ENCODE assay signal across 8 cellular contexts in genomic region chr4:83455300-83456183, GRCh38. TPM values are rescaled to one million over a fixed set of nuclear protein-coding genes. Genes with fewer than 3 reads are reported as not detected.
A peak's percentile ranks its signal among the peaks of the same experiment; 100 is the strongest.
DNase-seq lines count a peak whose midpoint lies in the region; ATAC-seq lines count a peak whose summit lies in the region.

Gene HELQ, minus strand, starts transcription at chr4:83455823. Its CDS starts 130 bp downstream, at chr4:83455693.
Gene MRPS18C, plus strand, starts transcription at chr4:83456058. Its CDS starts 20 bp downstream, at chr4:83456078.

- H3K4me3 ChIP-seq in CD4-positive, CD25-positive, alpha-beta regulatory T cell (ENCODE audit: low read depth, low read length): peak within 1 kb of the TSS; percentile 93

- peak within 1 kb of the TSS; percentile 100 for H3K27ac Mint-ChIP-seq in CD4-positive, CD25-positive, alpha-beta regulatory T cell

- no peaks in the 10 kb centered on the region for H3K27me3 ChIP-seq in CD4-positive, CD25-positive, alpha-beta regulatory T cell (ENCODE audit: control insufficient read depth, insufficient read depth, low read length)

- peaks cover 38 to 72% (median 54%) of the 10 kb centered on the region in 4 donors for H3K4me1 Mint-ChIP-seq in CD4-positive, CD25-positive, alpha-beta regulatory T cell

- peak within 1 kb of the TSS; percentile 99 for H3K27ac ChIP-seq in CD4-positive, CD25-positive, alpha-beta regulatory T cell (ENCODE audit: insufficient read depth, low read length, poor library complexity, severe bottlenecking)

- H3K4me1 ChIP-seq in CD4-positive, CD25-positive, alpha-beta regulatory T cell (ENCODE audit: control insufficient read depth, insufficient read depth, low read length, poor library complexity, severe bottlenecking): peaks cover 32% of the 10 kb centered on the region

- H3K27me3 Mint-ChIP-seq in CD4-positive, CD25-positive, alpha-beta regulatory T cell: no peaks in the 10 kb centered on the region

- H3K36me3 Mint-ChIP-seq in CD4-positive, CD25-positive, alpha-beta regulatory T cell: peaks cover 37% of the 10 kb centered on the region

- H3K36me3 ChIP-seq in CD4-positive, CD25-positive, alpha-beta regulatory T cell (ENCODE audit: control insufficient read depth, insufficient read depth, low read length): peaks cover 46% of the 10 kb centered on the region

- H3K9me3 ChIP-seq in CD4-positive, CD25-positive, alpha-beta regulatory T cell (ENCODE audit: control insufficient read depth in 2 of 2, low read length in 2 of 2): no peaks in the 10 kb centered on the region

- DNase-seq in CD4-positive, CD25-positive, alpha-beta regulatory T cell: peak; percentile 95 to 99 (median 97)
- DNase-seq in NCI-H748 treated with DMSO at 0.1 percent for 48 hours (lab: John Stamatoyannopoulos, UW): peak; percentile 89
- DNase-seq in activated CD4-positive, alpha-beta T cell treated with anti-CD3 and anti-CD28 coated beads, Interleukin-2, amount 50 U/mL, for 24 hours (ENCODE audit: low read depth in 1 of 2, low spot score in 1 of 2): peak; percentile 82 to 96
- DNase-seq in dedifferentiated amniotic fluid mesenchymal stem cell (ENCODE audit: extremely low spot score): peak; percentile 99
- peak; percentile 97 for DNase-seq in left lobe of liver (ENCODE audit: low spot score)
- DNase-seq in stimulated activated CD4-positive, alpha-beta T cell treated with anti-CD3 and anti-CD28 coated beads, Interleukin-2, amount 100 ng/mL, for 4 hours (ENCODE audit: low read depth): peak; percentile 94

- peak; percentile 91 to 93 for ATAC-seq in CD4-positive, CD25-positive, alpha-beta regulatory T cell (ENCODE audit: low read depth in 2 of 2)
- peak; percentile 96 for ATAC-seq in GM19395 (IDR thresholded peaks at IDR 0.05; ENCODE audit: unreplicated experiment)
- peak; percentile 94 for ATAC-seq in HG03565 (IDR thresholded peaks at IDR 0.05; ENCODE audit: unreplicated experiment)
- ATAC-seq in left lobe of liver: peak; percentile 97

- no peaks in the 10 kb centered on the region for H3K9me3 Mint-ChIP-seq in CD4-positive, CD25-positive, alpha-beta regulatory T cell

- peak within 1 kb of the TSS; percentile 97 to 100 (median 100) for H3K4me3 Mint-ChIP-seq in CD4-positive, CD25-positive, alpha-beta regulatory T cell

RNA-seq across cellular contexts. Expression of gene HELQ, which starts in this region (rescaled TPM):
- 35.8 TPM for total RNA-seq in CD4-positive, CD25-positive, alpha-beta regulatory T cell
- 10 to 100 TPM; 23.8 to 37.8 (median 25.8) TPM for polyA plus RNA-seq in CD4-positive, CD25-positive, alpha-beta regulatory T cell
- 6.7 TPM for total RNA-seq in left lobe of liver

RNA-seq across cellular contexts. Expression of gene MRPS18C, which starts in this region (rescaled TPM):
- 22.9 TPM for total RNA-seq in CD4-positive, CD25-positive, alpha-beta regulatory T cell
- polyA plus RNA-seq in CD4-positive, CD25-positive, alpha-beta regulatory T cell: 10 to 100 TPM; 66.8 to 99.3 (median 84.0) TPM
- total RNA-seq in left lobe of liver: 26.8 TPM

Comparison
In these comparisons a context has a peak if more than half of its experiments do, and no peak if none do; other contexts are left out.
1. Peak in every context shown above with its lines: DNase-seq, ATAC-seq, H3K4me3 ChIP-seq and H3K27ac ChIP-seq.